ENCODE assay signal across 1 cellular context in the genomic region with DNA sequence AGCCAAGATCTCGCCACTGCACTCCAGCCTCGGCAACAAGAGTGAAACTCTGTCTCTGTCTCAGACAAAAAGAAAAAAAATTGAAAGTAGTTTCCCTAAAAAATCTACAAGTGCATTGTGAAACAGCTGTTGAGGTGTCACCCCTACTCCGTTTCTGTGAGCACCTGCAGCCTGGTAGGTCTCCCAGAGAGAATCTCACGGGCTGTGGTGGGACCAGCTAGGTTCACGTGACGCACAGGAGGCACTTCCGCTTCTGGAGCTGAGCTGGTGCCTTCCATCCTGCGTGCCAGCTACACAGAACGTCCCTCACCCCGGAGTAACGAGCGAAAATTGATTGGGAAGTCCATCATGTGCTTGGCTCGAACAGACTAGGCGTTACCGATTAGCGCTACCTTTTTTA.
TF ChIP-seq lines count a peak whose summit lies in the region.

No MANE protein-coding gene starts in this region.

TF ChIP-seq in HCT116, 20 proteins besides CTCF, POLR2A, EP300 and RAD21 (continued from another document):
- TF ChIP-seq, protein P1, sequence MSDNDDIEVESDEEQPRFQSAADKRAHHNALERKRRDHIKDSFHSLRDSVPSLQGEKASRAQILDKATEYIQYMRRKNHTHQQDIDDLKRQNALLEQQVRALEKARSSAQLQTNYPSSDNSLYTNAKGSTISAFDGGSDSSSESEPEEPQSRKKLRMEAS (IDR thresholded peaks at IDR 0.05): no peak
- TF ChIP-seq EGR1 (IDR thresholded peaks at IDR 0.05; ENCODE audit: low read depth): no peak
- no peak for TF ChIP-seq YY1 (IDR thresholded peaks at IDR 0.05; ENCODE audit: extremely low read depth, insufficient replicate concordance, low read depth, low read length)
- TF ChIP-seq EZH2 (IDR thresholded peaks at IDR 0.05): no peak
- TF ChIP-seq ZFX (IDR thresholded peaks at IDR 0.05): no peak
- no peak for TF ChIP-seq FOSL1 (IDR thresholded peaks at IDR 0.05; ENCODE audit: low read depth)
- TF ChIP-seq, protein P2, sequence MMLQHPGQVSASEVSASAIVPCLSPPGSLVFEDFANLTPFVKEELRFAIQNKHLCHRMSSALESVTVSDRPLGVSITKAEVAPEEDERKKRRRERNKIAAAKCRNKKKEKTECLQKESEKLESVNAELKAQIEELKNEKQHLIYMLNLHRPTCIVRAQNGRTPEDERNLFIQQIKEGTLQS (IDR thresholded peaks at IDR 0.05): no peak
- TF ChIP-seq, protein P3, sequence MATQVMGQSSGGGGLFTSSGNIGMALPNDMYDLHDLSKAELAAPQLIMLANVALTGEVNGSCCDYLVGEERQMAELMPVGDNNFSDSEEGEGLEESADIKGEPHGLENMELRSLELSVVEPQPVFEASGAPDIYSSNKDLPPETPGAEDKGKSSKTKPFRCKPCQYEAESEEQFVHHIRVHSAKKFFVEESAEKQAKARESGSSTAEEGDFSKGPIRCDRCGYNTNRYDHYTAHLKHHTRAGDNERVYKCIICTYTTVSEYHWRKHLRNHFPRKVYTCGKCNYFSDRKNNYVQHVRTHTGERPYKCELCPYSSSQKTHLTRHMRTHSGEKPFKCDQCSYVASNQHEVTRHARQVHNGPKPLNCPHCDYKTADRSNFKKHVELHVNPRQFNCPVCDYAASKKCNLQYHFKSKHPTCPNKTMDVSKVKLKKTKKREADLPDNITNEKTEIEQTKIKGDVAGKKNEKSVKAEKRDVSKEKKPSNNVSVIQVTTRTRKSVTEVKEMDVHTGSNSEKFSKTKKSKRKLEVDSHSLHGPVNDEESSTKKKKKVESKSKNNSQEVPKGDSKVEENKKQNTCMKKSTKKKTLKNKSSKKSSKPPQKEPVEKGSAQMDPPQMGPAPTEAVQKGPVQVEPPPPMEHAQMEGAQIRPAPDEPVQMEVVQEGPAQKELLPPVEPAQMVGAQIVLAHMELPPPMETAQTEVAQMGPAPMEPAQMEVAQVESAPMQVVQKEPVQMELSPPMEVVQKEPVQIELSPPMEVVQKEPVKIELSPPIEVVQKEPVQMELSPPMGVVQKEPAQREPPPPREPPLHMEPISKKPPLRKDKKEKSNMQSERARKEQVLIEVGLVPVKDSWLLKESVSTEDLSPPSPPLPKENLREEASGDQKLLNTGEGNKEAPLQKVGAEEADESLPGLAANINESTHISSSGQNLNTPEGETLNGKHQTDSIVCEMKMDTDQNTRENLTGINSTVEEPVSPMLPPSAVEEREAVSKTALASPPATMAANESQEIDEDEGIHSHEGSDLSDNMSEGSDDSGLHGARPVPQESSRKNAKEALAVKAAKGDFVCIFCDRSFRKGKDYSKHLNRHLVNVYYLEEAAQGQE (IDR thresholded peaks at IDR 0.05; ENCODE audit: low read depth): no peak
- no peak for TF ChIP-seq SIN3A (IDR thresholded peaks at IDR 0.05; ENCODE audit: low read depth)
- TF ChIP-seq SP1 (IDR thresholded peaks at IDR 0.05; ENCODE audit: low read depth): no peak
- no peak for TF ChIP-seq EZH2phosphoT487 (IDR thresholded peaks at IDR 0.05; ENCODE audit: borderline replicate concordance)
- TF ChIP-seq TCF7L2 (IDR thresholded peaks at IDR 0.05; ENCODE audit: borderline replicate concordance, extremely low read depth, insufficient read depth, insufficient read length): no peak
- TF ChIP-seq, protein P4, sequence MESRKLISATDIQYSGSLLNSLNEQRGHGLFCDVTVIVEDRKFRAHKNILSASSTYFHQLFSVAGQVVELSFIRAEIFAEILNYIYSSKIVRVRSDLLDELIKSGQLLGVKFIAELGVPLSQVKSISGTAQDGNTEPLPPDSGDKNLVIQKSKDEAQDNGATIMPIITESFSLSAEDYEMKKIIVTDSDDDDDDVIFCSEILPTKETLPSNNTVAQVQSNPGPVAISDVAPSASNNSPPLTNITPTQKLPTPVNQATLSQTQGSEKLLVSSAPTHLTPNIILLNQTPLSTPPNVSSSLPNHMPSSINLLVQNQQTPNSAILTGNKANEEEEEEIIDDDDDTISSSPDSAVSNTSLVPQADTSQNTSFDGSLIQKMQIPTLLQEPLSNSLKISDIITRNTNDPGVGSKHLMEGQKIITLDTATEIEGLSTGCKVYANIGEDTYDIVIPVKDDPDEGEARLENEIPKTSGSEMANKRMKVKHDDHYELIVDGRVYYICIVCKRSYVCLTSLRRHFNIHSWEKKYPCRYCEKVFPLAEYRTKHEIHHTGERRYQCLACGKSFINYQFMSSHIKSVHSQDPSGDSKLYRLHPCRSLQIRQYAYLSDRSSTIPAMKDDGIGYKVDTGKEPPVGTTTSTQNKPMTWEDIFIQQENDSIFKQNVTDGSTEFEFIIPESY (IDR thresholded peaks at IDR 0.05; ENCODE audit: extremely low read depth, insufficient replicate concordance, low read length): no peak
- no peak for TF ChIP-seq SRF (IDR thresholded peaks at IDR 0.05; ENCODE audit: low read depth)
- no peak for TF ChIP-seq CEBPB (IDR thresholded peaks at IDR 0.05; ENCODE audit: low read depth)
TF ChIP-seq in HCT116: peak in this region for 0.
